Comparison of ENCODE assay signal across 12 cellular contexts in genomic region chr19:19602713-19603320, GRCh38. TPM values are rescaled to one million over a fixed set of nuclear protein-coding genes. Genes with fewer than 3 reads are reported as not detected.
A peak's percentile ranks its signal among the peaks of the same experiment; 100 is the strongest.
DNase-seq lines count a peak whose midpoint lies in the region; ATAC-seq and TF ChIP-seq lines count a peak whose summit lies in the region.
"Had no signal": no experiment of that assay in that cellular context is flagged by ENCODE, and none has a peak within 500 bp of the region (broad histone marks: within the 10 kb centered on the region; RNA-seq: fewer than 3 reads in every experiment).

No MANE protein-coding gene starts in this region.

- H3K4me1 ChIP-seq in mucosa of rectum (ENCODE audit: control insufficient read depth in 2 of 2, insufficient read depth in 2 of 2, low read length in 2 of 2): peaks cover 20 to 29% of the 10 kb centered on the region in 2 donors

- H3K9me3 ChIP-seq in mucosa of rectum (ENCODE audit: control insufficient read depth in 2 of 2, low read length in 2 of 2): no peaks in the 10 kb centered on the region

- H3K4me3 Mint-ChIP-seq in T-helper 2 cell treated with Interferon-gamma antibody and Interleukin-4, amounts not matched to agents 5 μg/mL and 100 μg/mL, for 36 hours: peak overlapping the region; percentile 18
- no peak overlapping the region for H3K4me3 Mint-ChIP-seq in activated naive CD8-positive, alpha-beta T cell treated with anti-CD3 and anti-CD28 coated beads, Interleukin-2, amount 50 U/mL, for 24 hours

- H3K27me3 ChIP-seq in mucosa of rectum (ENCODE audit: control insufficient read depth in 2 of 2, insufficient read depth in 2 of 2, low read length in 2 of 2): no peaks in the 10 kb centered on the region

- no peak for ATAC-seq in activated naive CD8-positive, alpha-beta T cell treated with anti-CD3 and anti-CD28 coated beads, Interleukin-2, amount 50 U/mL, for 24 hours

- H3K9me3 Mint-ChIP-seq in T-helper 2 cell treated with Interferon-gamma antibody and Interleukin-4, amounts not matched to agents 5 μg/mL and 100 μg/mL, for 36 hours: no peaks in the 10 kb centered on the region
- H3K9me3 Mint-ChIP-seq in activated naive CD8-positive, alpha-beta T cell treated with anti-CD3 and anti-CD28 coated beads, Interleukin-2, amount 50 U/mL, for 24 hours: no peaks in the 10 kb centered on the region
- H3K9me3 Mint-ChIP-seq: IgD-negative memory B cell had no signal

- peaks cover 52% of the 10 kb centered on the region for H3K4me1 Mint-ChIP-seq in T-helper 2 cell treated with Interferon-gamma antibody and Interleukin-4, amounts not matched to agents 5 μg/mL and 100 μg/mL, for 36 hours (ENCODE audit: low read depth)
- peaks cover 68% of the 10 kb centered on the region for H3K4me1 Mint-ChIP-seq in activated naive CD8-positive, alpha-beta T cell treated with anti-CD3 and anti-CD28 coated beads, Interleukin-2, amount 50 U/mL, for 24 hours

- intact Hi-C loops in lower leg skin (cut with DNase I; ENCODE audit: low total_unique reads): no loop called here

- no peaks in the 10 kb centered on the region for H3K27me3 Mint-ChIP-seq in T-helper 2 cell treated with Interferon-gamma antibody and Interleukin-4, amounts not matched to agents 5 μg/mL and 100 μg/mL, for 36 hours (ENCODE audit: low read depth)
- no peaks in the 10 kb centered on the region for H3K27me3 Mint-ChIP-seq in activated naive CD8-positive, alpha-beta T cell treated with anti-CD3 and anti-CD28 coated beads, Interleukin-2, amount 50 U/mL, for 24 hours
- H3K27me3 Mint-ChIP-seq: IgD-negative memory B cell had no signal

- no peak for TF ChIP-seq CTCF in lower leg skin (IDR thresholded peaks at IDR 0.05)

- H3K9ac ChIP-seq in mucosa of rectum (ENCODE audit: low read depth in 1 of 2, low read length in 2 of 2): peak overlapping the region in 1 of 2 donors; percentile 38

- WGBS in lower leg skin, 2 donors: 41 to 49% methylated on average over 3 of the region's 3 CpGs

- no peak for TF ChIP-seq POLR2A in lower leg skin (IDR thresholded peaks at IDR 0.05)

- H3K36me3 Mint-ChIP-seq in T-helper 2 cell treated with Interferon-gamma antibody and Interleukin-4, amounts not matched to agents 5 μg/mL and 100 μg/mL, for 36 hours (ENCODE audit: low read depth): peaks cover 21% of the 10 kb centered on the region
- peaks cover 5% of the 10 kb centered on the region for H3K36me3 Mint-ChIP-seq in activated naive CD8-positive, alpha-beta T cell treated with anti-CD3 and anti-CD28 coated beads, Interleukin-2, amount 50 U/mL, for 24 hours (ENCODE audit: low read depth)
- H3K36me3 Mint-ChIP-seq: IgD-negative memory B cell had no signal

- no peak overlapping the region for H3K4me3 ChIP-seq in mucosa of rectum (ENCODE audit: low read length in 2 of 2)
- no peak overlapping the region for H3K4me3 ChIP-seq in lower leg skin (ENCODE audit: low read depth, poor library complexity, severe bottlenecking)
- H3K4me3 ChIP-seq: lung had no signal

- no peaks in the 10 kb centered on the region for H3K36me3 ChIP-seq in mucosa of rectum (ENCODE audit: control insufficient read depth in 2 of 2, insufficient read depth in 2 of 2, low read length in 2 of 2)

- no peak for DNase-seq in T-helper 2 cell treated with Interferon-gamma antibody and Interleukin-4, amounts not matched to agents 5 μg/mL and 100 μg/mL, for 36 hours (ENCODE audit: low spot score)
- DNase-seq in T-helper 2 cell (no peak), NCI-H69 (lab: John Stamatoyannopoulos, UW) (peak; percentile 42), COR-L47 (lab: John Stamatoyannopoulos, UW) (no peak), germinal center (ENCODE audit: low spot score) (no peak), lower leg skin (ENCODE audit: low spot score in 2 of 2) (no peak)
- no peak for DNase-seq in activated naive CD8-positive, alpha-beta T cell treated with anti-CD3 and anti-CD28 coated beads, Interleukin-2, amount 50 U/mL, for 24 hours
- DNase-seq: NCI-H524 had no signal

- peak overlapping the region; percentile 39 to 68 for H3K27ac ChIP-seq in mucosa of rectum (ENCODE audit: low read depth in 2 of 2, low read length in 2 of 2)

- peak overlapping the region; percentile 67 for H3K27ac Mint-ChIP-seq in T-helper 2 cell treated with Interferon-gamma antibody and Interleukin-4, amounts not matched to agents 5 μg/mL and 100 μg/mL, for 36 hours
- peak overlapping the region; percentile 87 for H3K27ac Mint-ChIP-seq in activated naive CD8-positive, alpha-beta T cell treated with anti-CD3 and anti-CD28 coated beads, Interleukin-2, amount 50 U/mL, for 24 hours

RNA-seq across cellular contexts. Expression of gene PBX4, which starts 15.7 kb away (rescaled TPM):
- 10 to 100 TPM in 1 of 4 donors, 1 to 10 TPM in 3; 3.8 to 15.8 (median 5.9) TPM for total RNA-seq in lower leg skin
- total RNA-seq: dermis microvascular lymphatic vessel endothelial cell had no signal

RNA-seq across cellular contexts. Expression of gene LPAR2, which starts 25.2 kb away (rescaled TPM):
- 10 to 100 TPM; 16.5 to 31.6 (median 28.2) TPM for total RNA-seq in lower leg skin

RNA-seq across cellular contexts. Expression of gene GMIP, which starts 40.6 kb away (rescaled TPM):
- total RNA-seq in lower leg skin: 10 to 100 TPM in 3 of 4 donors, 1 to 10 TPM in 1; 6.4 to 21.0 (median 19.1) TPM
